In the genomic region with DNA sequence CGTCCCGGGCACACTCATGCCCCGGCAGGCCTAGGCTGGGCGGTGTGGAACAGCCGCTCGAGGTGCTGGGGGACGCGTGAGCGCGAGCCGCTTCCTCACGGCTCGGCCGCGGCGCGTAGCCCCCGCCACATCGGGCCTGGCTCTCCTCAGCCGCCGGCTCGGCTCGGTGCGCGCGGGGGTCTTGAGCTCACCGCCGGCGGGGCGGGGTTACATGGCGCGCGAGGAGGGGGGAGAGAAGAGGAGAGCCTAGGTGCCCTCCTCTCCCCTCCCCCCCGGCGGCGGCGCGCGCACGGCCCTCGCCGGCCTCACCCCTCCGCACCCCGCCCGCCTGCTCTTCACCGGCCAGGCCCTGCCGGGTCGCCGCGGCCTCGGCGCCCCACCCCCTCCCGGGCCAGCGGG, we compare ENCODE assay signal across 8 cellular contexts. TPM values are rescaled to one million over a fixed set of nuclear protein-coding genes. Genes with fewer than 3 reads are reported as not detected.
DNase-seq lines count a peak whose midpoint lies in the region; ATAC-seq and TF ChIP-seq lines count a peak whose summit lies in the region.

No MANE protein-coding gene starts in this region.

- H3K27me3 ChIP-seq in dorsolateral prefrontal cortex (no peaks in the 10 kb centered on the region), lung (ENCODE audit: control insufficient read depth, insufficient read depth) (no peaks in the 10 kb centered on the region)

- no peak for TF ChIP-seq CTCF in 22Rv1 (IDR thresholded peaks at IDR 0.05)
- peak in 2 of 56 donors; percentile 2 to 9 for TF ChIP-seq CTCF in dorsolateral prefrontal cortex (IDR thresholded peaks at IDR 0.05 in 54 of 56, conservative IDR thresholded peaks at IDR 0.05 in 2 of 56; ENCODE audit: low read depth in 1 of 56, partially characterized antibody in 56 of 56)
- no peak for TF ChIP-seq CTCF in lung (IDR thresholded peaks at IDR 0.05; ENCODE audit: control extremely low read depth, extremely low read depth)

- WGBS in lung, 2 donors, result 0 to 1% methylated on average over 18 to 52 of the region's 54 CpGs

- H3K36me3 ChIP-seq in lung (ENCODE audit: control insufficient read depth in 2 of 2, insufficient read depth in 2 of 2, low read length in 2 of 2), result peaks cover 2 to 5% of the 10 kb centered on the region in 2 donors

- ATAC-seq in GM18508 (IDR thresholded peaks at IDR 0.05; ENCODE audit: insufficient read depth, unreplicated experiment) (peak; percentile 3), HG03025 (IDR thresholded peaks at IDR 0.05; ENCODE audit: low FRiP score, unreplicated experiment) (peak; percentile 38), lung (ENCODE audit: insufficient read depth, low FRiP score) (peak; percentile 64)

- peak overlapping the region; percentile 65 to 95 (median 85) for H3K4me3 ChIP-seq in dorsolateral prefrontal cortex
- peak overlapping the region; percentile 96 for H3K4me3 ChIP-seq in lung

- H3K4me1 ChIP-seq in lung (ENCODE audit: control insufficient read depth in 2 of 2, insufficient read depth in 2 of 2, low read length in 2 of 2), result peaks cover 2 to 5% of the 10 kb centered on the region in 2 donors

- H3K9me3 ChIP-seq in lung (ENCODE audit: control insufficient read depth in 2 of 2, insufficient read depth in 1 of 2, low read length in 1 of 2), result no peaks in the 10 kb centered on the region

- intact Hi-C loops in dorsolateral prefrontal cortex (cut with DNase I), result loop anchor here (5.0 kb wide), 1 partner anchor 175 kb away; a partner anchor contains a TSS

- H3K27ac ChIP-seq in 22Rv1, result peak overlapping the region; percentile 93
- H3K27ac ChIP-seq in dorsolateral prefrontal cortex, result peak overlapping the region; percentile 85 to 99 (median 97)
- H3K27ac ChIP-seq in lung (ENCODE audit: low read depth in 1 of 2, low read length in 1 of 2), result peak overlapping the region; percentile 88 to 95

- DNase-seq in NCI-H345 (lab: John Stamatoyannopoulos, UW) (peak; percentile 95), dorsolateral prefrontal cortex (peak; percentile 61 to 88 (median 77)), lung (ENCODE audit: low spot score) (peak; percentile 76)
- DNase-seq in activated CD4-positive, alpha-beta T cell treated with anti-CD3 and anti-CD28 coated beads, Interleukin-2, amount 50 U/mL, for 1 hour, result peak; percentile 77
- peak; percentile 39 to 77 (median 45) for DNase-seq in stimulated activated CD4-positive, alpha-beta T cell treated with anti-CD3 and anti-CD28 coated beads, TNF-alpha, amount 100 ng/mL, for 48 hours (ENCODE audit: low read depth in 3 of 3)

RNA-seq across cellular contexts. Expression of a gene that starts 7.7 kb away (rescaled TPM):
- total RNA-seq in dorsolateral prefrontal cortex (10 to 100 TPM; 17.7 to 48.0 (median 33.6) TPM), lung (10 to 100 TPM; 14.3 to 19.5 TPM)
- polyA plus RNA-seq in lung, result 10 to 100 TPM in 1 of 2 donors, 1 to 10 TPM in 1; 5.8 to 10.3 TPM

Comparison
In these comparisons a context has a peak if more than half of its experiments do, and no peak if none do; other contexts are left out.
1. Peak in every context shown above with its lines: DNase-seq, ATAC-seq, H3K4me3 ChIP-seq and H3K27ac ChIP-seq.
2. ATAC-seq: peak in every context shown above with its lines; median percentile 64 in lung; 38 in HG03025; 3 in GM18508.
3. DNase-seq: peak in every context shown above with its lines; median percentile 95 in NCI-H345; 77 in activated CD4-positive, alpha-beta T cell treated with anti-CD3 and anti-CD28 coated beads, Interleukin-2, amount 50 U/mL, for 1 hour; 77 in dorsolateral prefrontal cortex; 76 in lung; 45 in stimulated activated CD4-positive, alpha-beta T cell treated with anti-CD3 and anti-CD28 coated beads, TNF-alpha, amount 100 ng/mL, for 48 hours.